Comparison of ENCODE assay signal across 23 cellular contexts in genomic region chr9:99607852-99608448, GRCh38.
DNase-seq lines count a peak whose midpoint lies in the region; ATAC-seq lines count a peak whose summit lies in the region.
"Had no signal": no experiment of that assay in that cellular context is flagged by ENCODE, and none has a peak within 500 bp of the region (broad histone marks: within the 10 kb centered on the region; RNA-seq: fewer than 3 reads in every experiment).

No MANE protein-coding gene starts in this region.

- peak overlapping the region; percentile 40 for H3K4me3 Mint-ChIP-seq in stimulated activated memory B cell treated with anti-CD40 and anti-IgM and Interleukin-4, amounts not matched to agents 10 μg/mL and 1 μg/mL and 100 μg/mL, for 72 hours
- H3K4me3 Mint-ChIP-seq: activated CD4-positive, alpha-beta memory T cell treated with anti-CD3 and anti-CD28 coated beads, Interleukin-2, amount 10 ng/mL, durations not matched to agents 7 days and 5 days; CD8-positive, alpha-beta memory T cell had no signal

- H3K4me1 ChIP-seq in GM23248 (ENCODE audit: insufficient read depth) = no peaks in the 10 kb centered on the region
- H3K4me1 ChIP-seq: prostate gland had no signal

- H3K9me2 ChIP-seq in GM23248 (ENCODE audit: insufficient read depth) = no peaks in the 10 kb centered on the region

- no peaks in the 10 kb centered on the region for H4K20me1 ChIP-seq in GM23248 (ENCODE audit: insufficient read depth)

- peak overlapping the region; percentile 84 for H3K27ac Mint-ChIP-seq in stimulated activated memory B cell treated with anti-CD40 and anti-IgM and Interleukin-4, amounts not matched to agents 10 μg/mL and 1 μg/mL and 100 μg/mL, for 72 hours
- H3K27ac Mint-ChIP-seq: activated CD4-positive, alpha-beta memory T cell treated with anti-CD3 and anti-CD28 coated beads, Interleukin-2, amount 10 ng/mL, durations not matched to agents 7 days and 5 days; CD8-positive, alpha-beta memory T cell had no signal

- no peaks in the 10 kb centered on the region for H3F3A ChIP-seq in GM23248 (ENCODE audit: insufficient read depth)

- no peak overlapping the region for H3K4me3 ChIP-seq in GM23248
- H3K4me3 ChIP-seq: lung, prostate gland, thoracic aorta had no signal

- no peak overlapping the region for H3K4me2 ChIP-seq in GM23248 (ENCODE audit: unreplicated experiment)

- no peak overlapping the region for H3K9ac ChIP-seq in GM23248

- no peaks in the 10 kb centered on the region for H3K36me3 ChIP-seq in GM23248 (ENCODE audit: low read depth)
- H3K36me3 ChIP-seq: prostate gland, thoracic aorta had no signal

- in situ Hi-C loops in GM23248 (cut with MboI) = no loop called here

- H2AFZ ChIP-seq in GM23248 = no peak overlapping the region

- H3K27me3 Mint-ChIP-seq in stimulated activated memory B cell treated with anti-CD40 and anti-IgM and Interleukin-4, amounts not matched to agents 10 μg/mL and 1 μg/mL and 100 μg/mL, for 72 hours = peaks cover 10% of the 10 kb centered on the region

- H3K9me3 ChIP-seq in GM23248 (ENCODE audit: low read depth) = no peaks in the 10 kb centered on the region
- H3K9me3 ChIP-seq: prostate gland, thoracic aorta had no signal

- peaks cover 14% of the 10 kb centered on the region for H3K36me3 Mint-ChIP-seq in stimulated activated memory B cell treated with anti-CD40 and anti-IgM and Interleukin-4, amounts not matched to agents 10 μg/mL and 1 μg/mL and 100 μg/mL, for 72 hours

- no peak overlapping the region for H3K27ac ChIP-seq in GM23248
- H3K27ac ChIP-seq: epithelial cell of prostate, prostate gland, thoracic aorta had no signal

- no peaks in the 10 kb centered on the region for H3K27me3 ChIP-seq in GM23248 (replicated peaks; ENCODE audit: insufficient read depth)

- H3K79me2 ChIP-seq in GM23248 (ENCODE audit: insufficient read depth) = no peaks in the 10 kb centered on the region

- H3K4me1 Mint-ChIP-seq in stimulated activated memory B cell treated with anti-CD40 and anti-IgM and Interleukin-4, amounts not matched to agents 10 μg/mL and 1 μg/mL and 100 μg/mL, for 72 hours = peaks cover 32% of the 10 kb centered on the region
- H3K4me1 Mint-ChIP-seq: activated CD4-positive, alpha-beta memory T cell treated with anti-CD3 and anti-CD28 coated beads, Interleukin-2, amount 10 ng/mL, durations not matched to agents 7 days and 5 days; CD8-positive, alpha-beta memory T cell had no signal

- peaks cover 2% of the 10 kb centered on the region for H3K9me3 Mint-ChIP-seq in stimulated activated memory B cell treated with anti-CD40 and anti-IgM and Interleukin-4, amounts not matched to agents 10 μg/mL and 1 μg/mL and 100 μg/mL, for 72 hours
- H3K9me3 Mint-ChIP-seq: activated CD4-positive, alpha-beta memory T cell treated with anti-CD3 and anti-CD28 coated beads, Interleukin-2, amount 10 ng/mL, durations not matched to agents 7 days and 5 days had no signal

- peak; percentile 62 for ATAC-seq in stimulated activated memory B cell treated with anti-CD40 and anti-IgM and Interleukin-4, amounts not matched to agents 10 μg/mL and 1 μg/mL and 100 μg/mL, for 72 hours
- no peak for ATAC-seq in HG03196 (IDR thresholded peaks at IDR 0.05; ENCODE audit: unreplicated experiment)
- ATAC-seq: PC-3 had no signal

- peak; percentile 23 for DNase-seq in GM23248
- DNase-seq in NCI-H146 treated with DMSO at 0.1 percent for 48 hours (lab: John Stamatoyannopoulos, UW; ENCODE audit: unreplicated experiment) = peak; percentile 64
- peak; percentile 6 for DNase-seq in fibroblast of peridontal ligament (ENCODE audit: extremely low read depth)
- no peak for DNase-seq in dedifferentiated amniotic fluid mesenchymal stem cell (ENCODE audit: extremely low spot score)
- no peak for DNase-seq in Kasumi-1 (lab: John Stamatoyannopoulos, UW)
- DNase-seq: activated CD4-positive, alpha-beta memory T cell treated with anti-CD3 and anti-CD28 coated beads, Interleukin-2, amount 10 ng/mL, durations not matched to agents 7 days and 5 days; amygdala; CD8-positive, alpha-beta memory T cell; central memory CD4-positive, alpha-beta T cell; DMS79; hippocampal formation; KBM-7; NCI-H226; PC-3; Right ventricle myocardium superior; small intestine; stimulated activated naive CD4-positive, alpha-beta T cell treated with Interleukin-2 at 50 U/mL for 16 hours had no signal

- 79 to 82% methylated on average over 1 of the region's 1 CpG for WGBS in GM23248 (ENCODE audit: low coverage in 1 of 2, low lambda C conversion rate in 2 of 2, missing lambda C conversion rate in 2 of 2), 2 experiments

Comparison
In these comparisons a context has a peak if more than half of its experiments do, and no peak if none do; other contexts are left out.
1. DNase-seq: peak in GM23248 (single experiment), NCI-H146 treated with DMSO at 0.1 percent for 48 hours (single experiment) and fibroblast of peridontal ligament (single experiment); none in dedifferentiated amniotic fluid mesenchymal stem cell (single experiment) and Kasumi-1 (0 of 2).